In the genomic region with DNA sequence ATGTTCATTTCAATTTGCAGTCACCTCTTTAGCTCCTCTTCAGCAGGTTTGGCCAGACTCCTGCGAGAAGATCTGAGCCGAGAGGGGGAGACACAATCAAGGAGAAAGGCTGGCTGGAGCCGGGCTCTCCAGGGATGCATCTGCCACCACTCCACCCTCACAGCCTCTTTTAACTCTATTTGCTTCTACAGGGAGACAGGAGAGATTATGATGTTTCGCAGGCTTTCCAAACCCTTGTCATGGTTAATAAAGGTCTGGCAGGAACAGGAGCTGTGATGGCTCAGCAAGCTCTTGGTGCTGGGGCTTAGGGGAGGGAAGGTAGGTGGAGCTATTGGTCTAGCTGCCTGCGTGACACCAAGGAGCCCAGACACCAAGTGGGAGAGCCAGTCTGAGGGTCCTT, we compare ENCODE assay signal across 11 cellular contexts.
DNase-seq lines count a peak whose midpoint lies in the region; ATAC-seq, FAIRE-seq and TF ChIP-seq lines count a peak whose summit lies in the region.
"Had no signal": no experiment of that assay in that cellular context is flagged by ENCODE, and none has a peak within 500 bp of the region (broad histone marks: within the 10 kb centered on the region; RNA-seq: fewer than 3 reads in every experiment).

No MANE protein-coding gene starts in this region.

- H3K23ac ChIP-seq in mesendoderm (ENCODE audit: low read length): no peak overlapping the region

- H3K27me3 ChIP-seq in mesendoderm (ENCODE audit: insufficient read depth, low read length, poor library complexity): no peaks in the 10 kb centered on the region
- H3K27me3 ChIP-seq in suprapubic skin: no peaks in the 10 kb centered on the region
- H3K27me3 ChIP-seq: dorsolateral prefrontal cortex had no signal

- no peaks in the 10 kb centered on the region for H3K9me3 ChIP-seq in suprapubic skin

- no peaks in the 10 kb centered on the region for H3K79me1 ChIP-seq in mesendoderm (ENCODE audit: low read length)

- no peak overlapping the region for H2BK15ac ChIP-seq in mesendoderm (replicated peaks; ENCODE audit: low read depth)

- no peak for TF ChIP-seq EP300 in suprapubic skin (IDR thresholded peaks at IDR 0.05)

- ATAC-seq in HG03039 (IDR thresholded peaks at IDR 0.05; ENCODE audit: unreplicated experiment): no peak
- ATAC-seq: activated T-helper 17 cell treated with anti-CD3 and anti-CD28 coated beads, Interleukin-2, amount 50 U/mL, for 72 hours had no signal

- H3K4ac ChIP-seq in mesendoderm (ENCODE audit: low read depth, low read length): no peak overlapping the region

- DNase-seq in D721Med (ENCODE audit: insufficient read length, low spot score) (no peak), NCI-H1694 (lab: John Stamatoyannopoulos, UW) (peak; percentile 47), chondrocyte (ENCODE audit: low spot score) (no peak), mesendoderm (peak; percentile 53), glomerular visceral epithelial cell (ENCODE audit: extremely low spot score) (no peak), suprapubic skin (ENCODE audit: low spot score in 2 of 2) (no peak)
- no peak for DNase-seq in stimulated activated CD8-positive, alpha-beta memory T cell treated with anti-CD3 and anti-CD28 coated beads, Interleukin-4, amount 100 ng/mL, for 48 hours
- DNase-seq: NCI-H748 treated with DMSO at 0.1 percent for 48 hours had no signal

- H3K27ac Mint-ChIP-seq in chondrocyte (ENCODE audit: unreplicated experiment): no peak overlapping the region
- H3K27ac Mint-ChIP-seq: activated T-helper 17 cell treated with anti-CD3 and anti-CD28 coated beads, Interleukin-2, amount 50 U/mL, for 72 hours had no signal

- no peak overlapping the region for H3K18ac ChIP-seq in mesendoderm (ENCODE audit: low read length)

- no peak overlapping the region for H4K5ac ChIP-seq in mesendoderm (ENCODE audit: low read length)

- H3K4me3 Mint-ChIP-seq in chondrocyte (ENCODE audit: unreplicated experiment): no peak overlapping the region
- H3K4me3 Mint-ChIP-seq: activated T-helper 17 cell treated with anti-CD3 and anti-CD28 coated beads, Interleukin-2, amount 50 U/mL, for 72 hours had no signal

- no peak overlapping the region for H3K56ac ChIP-seq in mesendoderm (ENCODE audit: low read length)

- H3K27ac ChIP-seq in mesendoderm (ENCODE audit: low read depth, low read length) (no peak overlapping the region), suprapubic skin (no peak overlapping the region)

- H3K9me3 Mint-ChIP-seq in chondrocyte (ENCODE audit: low read depth): peaks cover 18% of the 10 kb centered on the region

- H3K9ac ChIP-seq in mesendoderm (ENCODE audit: low read length): no peak overlapping the region

- no peak overlapping the region for H3K4me3 ChIP-seq in mesendoderm (ENCODE audit: low read length)
- no peak overlapping the region for H3K4me3 ChIP-seq in suprapubic skin
- H3K4me3 ChIP-seq: dorsolateral prefrontal cortex had no signal

- H4K8ac ChIP-seq in mesendoderm (ENCODE audit: low read depth, low read length): no peak overlapping the region

- no peak overlapping the region for H2BK120ac ChIP-seq in mesendoderm (ENCODE audit: low read depth, low read length)

- no peak overlapping the region for H2BK5ac ChIP-seq in mesendoderm (ENCODE audit: low read length)

- no peak for TF ChIP-seq POLR2A in suprapubic skin (IDR thresholded peaks at IDR 0.05)

- WGBS in mesendoderm (ENCODE audit: extremely low coverage, insufficient coverage, low lambda C conversion rate): no CpG with 5 or more reads among the region's 5 CpGs
- WGBS in suprapubic skin: 47% methylated on average over 5 of the region's 5 CpGs

- H3K27me3 Mint-ChIP-seq in chondrocyte (ENCODE audit: low read depth): no peaks in the 10 kb centered on the region

- H3K36me3 ChIP-seq in mesendoderm (ENCODE audit: control insufficient read depth, insufficient read depth, low read length) (no peaks in the 10 kb centered on the region), suprapubic skin (no peaks in the 10 kb centered on the region)

- H3K36me3 Mint-ChIP-seq in chondrocyte (ENCODE audit: low read depth): peaks cover 2% of the 10 kb centered on the region

- H3K4me2 ChIP-seq in mesendoderm (ENCODE audit: low read length): no peak overlapping the region

- TF ChIP-seq CTCF in D721Med (IDR thresholded peaks at IDR 0.05; ENCODE audit: insufficient read depth, missing control alignments) (peak; percentile 44), chondrocyte (IDR thresholded peaks at IDR 0.05) (peak; percentile 18), suprapubic skin (IDR thresholded peaks at IDR 0.05) (no peak)

- H3K4me1 Mint-ChIP-seq in chondrocyte (ENCODE audit: low read depth): peaks cover 5% of the 10 kb centered on the region
- H3K4me1 Mint-ChIP-seq: activated T-helper 17 cell treated with anti-CD3 and anti-CD28 coated beads, Interleukin-2, amount 50 U/mL, for 72 hours had no signal

- H3K79me2 ChIP-seq in mesendoderm (ENCODE audit: control insufficient read depth, insufficient read depth, low read length): no peaks in the 10 kb centered on the region

- no peaks in the 10 kb centered on the region for H3K4me1 ChIP-seq in mesendoderm (ENCODE audit: control insufficient read depth, low read depth, low read length)
- no peaks in the 10 kb centered on the region for H3K4me1 ChIP-seq in suprapubic skin

- FAIRE-seq in D721Med (lab: Jason Lieb, UNC): no peak

- H2AK5ac ChIP-seq in mesendoderm (ENCODE audit: low read length): no peak overlapping the region

Comparison
In these comparisons a context has a peak if more than half of its experiments do, and no peak if none do; other contexts are left out.
1. DNase-seq: peak in NCI-H1694 (single experiment) and mesendoderm (single experiment); none in D721Med (single experiment), chondrocyte (single experiment), glomerular visceral epithelial cell (single experiment), stimulated activated CD8-positive, alpha-beta memory T cell treated with anti-CD3 and anti-CD28 coated beads, Interleukin-4, amount 100 ng/mL, for 48 hours (single experiment) and suprapubic skin (0 of 2).
2. CTCF ChIP-seq: peak in D721Med (single experiment) and chondrocyte (single experiment); none in suprapubic skin (0 of 2).